26 cellular contexts compared by ENCODE assay signal in the genomic region with DNA sequence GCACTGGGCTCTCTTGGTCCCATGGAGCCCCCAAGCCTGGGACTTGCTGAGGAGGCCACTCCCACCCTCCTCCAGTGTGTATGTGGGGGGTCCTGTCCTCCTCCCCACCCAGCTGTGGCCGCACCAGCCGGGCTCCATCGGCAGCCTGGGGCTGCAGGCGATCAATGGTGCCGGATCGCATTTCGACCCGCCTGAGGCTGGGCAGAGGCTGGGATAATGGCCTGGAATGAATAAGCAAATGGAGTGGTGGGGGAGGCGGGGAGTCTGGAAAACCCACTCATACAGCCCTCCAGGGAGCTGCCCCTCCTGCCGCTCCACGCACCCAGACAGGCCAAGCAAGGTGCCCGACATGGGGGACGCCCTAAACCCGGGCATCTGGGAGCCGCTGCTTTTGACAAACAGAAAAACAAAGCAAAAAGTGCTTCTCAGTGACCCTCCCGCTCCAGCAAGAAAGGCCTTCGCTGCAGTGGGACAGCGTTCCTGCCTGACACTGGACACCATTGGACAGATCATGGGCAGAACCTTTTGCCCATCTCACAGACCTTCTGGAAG.
A peak's percentile ranks its signal among the peaks of the same experiment; 100 is the strongest.
DNase-seq lines count a peak whose midpoint lies in the region; ATAC-seq, FAIRE-seq and TF ChIP-seq lines count a peak whose summit lies in the region.
"Had no signal": no experiment of that assay in that cellular context is flagged by ENCODE, and none has a peak within 500 bp of the region (broad histone marks: within the 10 kb centered on the region; RNA-seq: fewer than 3 reads in every experiment).

No MANE protein-coding gene starts in this region.

- no peaks in the 10 kb centered on the region for H3K9me3 Mint-ChIP-seq in natural killer cell treated with Interleukin-12 subunit alpha and Interleukin-12 subunit beta and Interleukin-15 and Interleukin-18, amount 100 ng/mL, for 72 hours
- H3K9me3 Mint-ChIP-seq in natural killer cell = no peaks in the 10 kb centered on the region
- H3K9me3 Mint-ChIP-seq in WTC11 = no peaks in the 10 kb centered on the region
- H3K9me3 Mint-ChIP-seq: activated CD4-positive, alpha-beta memory T cell treated with anti-CD3 and anti-CD28 coated beads for 36 hours; activated naive CD4-positive, alpha-beta T cell treated with anti-CD3 and anti-CD28 coated beads, Interleukin-2, amount 50 U/mL, for 24 hours; CD8-positive, alpha-beta memory T cell had no signal

- CTCF ChIA-PET in WTC11 (lab: Charles Lee) = interaction anchor here (1.5 to 3.0 kb wide), 3 partner anchors 10 to 57 kb away, joined by 3 to 18 read pairs (median 12); no protein-coding TSS in a partner anchor

- POLR2A ChIA-PET in WTC11 (lab: Charles Lee) = no interaction called here

- H3K4me1 Mint-ChIP-seq in natural killer cell treated with Interleukin-12 subunit alpha and Interleukin-12 subunit beta and Interleukin-15 and Interleukin-18, amount 100 ng/mL, for 72 hours (ENCODE audit: low read depth in 2 of 2) = peaks cover 0 to 20% of the 10 kb centered on the region in 2 donors
- H3K4me1 Mint-ChIP-seq in natural killer cell = peaks cover 18 to 28% of the 10 kb centered on the region in 2 donors
- peaks cover 73% of the 10 kb centered on the region for H3K4me1 Mint-ChIP-seq in WTC11
- H3K4me1 Mint-ChIP-seq: activated naive CD4-positive, alpha-beta T cell treated with anti-CD3 and anti-CD28 coated beads, Interleukin-2, amount 50 U/mL, for 24 hours had no signal

- no peaks in the 10 kb centered on the region for H3K36me3 Mint-ChIP-seq in natural killer cell treated with Interleukin-12 subunit alpha and Interleukin-12 subunit beta and Interleukin-15 and Interleukin-18, amount 100 ng/mL, for 72 hours
- H3K36me3 Mint-ChIP-seq in natural killer cell (no peaks in the 10 kb centered on the region), WTC11 (peaks cover 16% of the 10 kb centered on the region)
- H3K36me3 Mint-ChIP-seq: activated CD4-positive, alpha-beta memory T cell treated with anti-CD3 and anti-CD28 coated beads for 36 hours; activated naive CD4-positive, alpha-beta T cell treated with anti-CD3 and anti-CD28 coated beads, Interleukin-2, amount 50 U/mL, for 24 hours; CD8-positive, alpha-beta memory T cell had no signal

- intact Hi-C loops in natural killer cell (cut with micrococcal nuclease) = no loop called here

- TF ChIP-seq CTCF in natural killer cell (IDR thresholded peaks at IDR 0.05) (no peak), WTC11 (IDR thresholded peaks at IDR 0.05) (no peak)

- no peak for FAIRE-seq in HTR-8/SVneo (lab: Jason Lieb, UNC)
- FAIRE-seq: A204.1, HepG2, urothelium cell line had no signal

- peak; percentile 49 for DNase-seq in natural killer cell treated with Interleukin-12 subunit alpha and Interleukin-12 subunit beta and Interleukin-15 and Interleukin-18, amount 100 ng/mL, for 72 hours (ENCODE audit: low spot score)
- no peak for DNase-seq in natural killer cell
- peak; percentile 51 for DNase-seq in WTC11 (ENCODE audit: low spot score)
- DNase-seq in left kidney (ENCODE audit: low read depth, low spot score) = peak; percentile 64
- no peak for DNase-seq in activated gamma-delta T cell (lab: John Stamatoyannopoulos, UW)
- DNase-seq in HTR-8/SVneo (ENCODE audit: insufficient read length, low spot score) = no peak
- DNase-seq in activated naive CD4-positive, alpha-beta T cell (lab: John Stamatoyannopoulos, UW) = no peak
- DNase-seq: activated CD4-positive, alpha-beta memory T cell treated with anti-CD3 and anti-CD28 coated beads for 36 hours; activated CD8-positive, alpha-beta memory T cell treated with anti-CD3 and anti-CD28 coated beads, Interleukin-2, amount 50 U/mL, for 4 hours; AML-193; amygdala; CD8-positive, alpha-beta memory T cell; effector CD4-positive, alpha-beta T cell; Kasumi-1; left cardiac atrium; mammary epithelial cell; NCI-H1694; stimulated activated naive CD8-positive, alpha-beta T cell treated with anti-CD3 and anti-CD28 coated beads, Interleukin-15, Interleukin-2, amounts not matched to agents 100 U/mL and 50 U/mL, for 24 hours; T-helper 1 cell; testis had no signal

- no peak for ATAC-seq in natural killer cell treated with Interleukin-12 subunit alpha and Interleukin-12 subunit beta and Interleukin-15 and Interleukin-18, amount 100 ng/mL, for 72 hours
- ATAC-seq in natural killer cell = no peak
- ATAC-seq in WTC11 = peak; percentile 8
- ATAC-seq in GM18873 (IDR thresholded peaks at IDR 0.05; ENCODE audit: low FRiP score, unreplicated experiment) = no peak
- ATAC-seq: activated CD4-positive, CD25-positive, alpha-beta regulatory T cell treated with anti-CD3 and anti-CD28 coated beads, Interleukin-2, amount 50 U/mL, for 24 hours; HepG2; left cardiac atrium; stimulated activated naive CD8-positive, alpha-beta T cell treated with anti-CD3 and anti-CD28 coated beads, Interleukin-15, Interleukin-2, amounts not matched to agents 100 U/mL and 50 U/mL, for 24 hours had no signal

- peaks cover 0 to 6% of the 10 kb centered on the region in 2 donors for H3K27me3 Mint-ChIP-seq in natural killer cell treated with Interleukin-12 subunit alpha and Interleukin-12 subunit beta and Interleukin-15 and Interleukin-18, amount 100 ng/mL, for 72 hours
- H3K27me3 Mint-ChIP-seq in natural killer cell (ENCODE audit: low read depth in 2 of 2) = peaks cover 0 to 5% of the 10 kb centered on the region in 2 donors
- peaks cover 29% of the 10 kb centered on the region for H3K27me3 Mint-ChIP-seq in WTC11 (ENCODE audit: low read depth)
- H3K27me3 Mint-ChIP-seq: activated naive CD4-positive, alpha-beta T cell treated with anti-CD3 and anti-CD28 coated beads, Interleukin-2, amount 50 U/mL, for 24 hours had no signal

- H3K27ac Mint-ChIP-seq in natural killer cell treated with Interleukin-12 subunit alpha and Interleukin-12 subunit beta and Interleukin-15 and Interleukin-18, amount 100 ng/mL, for 72 hours = no peak overlapping the region
- H3K27ac Mint-ChIP-seq in natural killer cell = no peak overlapping the region
- no peak overlapping the region for H3K27ac Mint-ChIP-seq in WTC11
- H3K27ac Mint-ChIP-seq: activated CD4-positive, alpha-beta memory T cell treated with anti-CD3 and anti-CD28 coated beads for 36 hours; activated naive CD4-positive, alpha-beta T cell treated with anti-CD3 and anti-CD28 coated beads, Interleukin-2, amount 50 U/mL, for 24 hours; CD8-positive, alpha-beta memory T cell had no signal

- H3K4me3 Mint-ChIP-seq in natural killer cell treated with Interleukin-12 subunit alpha and Interleukin-12 subunit beta and Interleukin-15 and Interleukin-18, amount 100 ng/mL, for 72 hours = no peak overlapping the region
- no peak overlapping the region for H3K4me3 Mint-ChIP-seq in natural killer cell
- H3K4me3 Mint-ChIP-seq in WTC11 = no peak overlapping the region; the same call in 1 of the 2 replicates
- H3K4me3 Mint-ChIP-seq: activated CD4-positive, alpha-beta memory T cell treated with anti-CD3 and anti-CD28 coated beads for 36 hours; activated naive CD4-positive, alpha-beta T cell treated with anti-CD3 and anti-CD28 coated beads, Interleukin-2, amount 50 U/mL, for 24 hours; CD8-positive, alpha-beta memory T cell had no signal

TF ChIP-seq in WTC11, 78 proteins besides CTCF, POLR2A, EP300 and RAD21:
- TF ChIP-seq ZNF423 (CRISPR knock-in tag; IDR thresholded peaks at IDR 0.05) (peak; percentile 43; the same call in 1 of the 2 replicates), SOX15 (CRISPR knock-in tag; IDR thresholded peaks at IDR 0.05) (no peak)
TF ChIP-seq in WTC11: peak in this region for 1.

Comparison
In these comparisons a context has a peak if more than half of its experiments do, and no peak if none do; other contexts are left out.
1. DNase-seq: peak in natural killer cell treated with Interleukin-12 subunit alpha and Interleukin-12 subunit beta and Interleukin-15 and Interleukin-18, amount 100 ng/mL, for 72 hours (single experiment), WTC11 (single experiment) and left kidney (single experiment); none in natural killer cell (single experiment), activated gamma-delta T cell (single experiment), HTR-8/SVneo (single experiment) and activated naive CD4-positive, alpha-beta T cell (0 of 4).